In the genomic region with DNA sequence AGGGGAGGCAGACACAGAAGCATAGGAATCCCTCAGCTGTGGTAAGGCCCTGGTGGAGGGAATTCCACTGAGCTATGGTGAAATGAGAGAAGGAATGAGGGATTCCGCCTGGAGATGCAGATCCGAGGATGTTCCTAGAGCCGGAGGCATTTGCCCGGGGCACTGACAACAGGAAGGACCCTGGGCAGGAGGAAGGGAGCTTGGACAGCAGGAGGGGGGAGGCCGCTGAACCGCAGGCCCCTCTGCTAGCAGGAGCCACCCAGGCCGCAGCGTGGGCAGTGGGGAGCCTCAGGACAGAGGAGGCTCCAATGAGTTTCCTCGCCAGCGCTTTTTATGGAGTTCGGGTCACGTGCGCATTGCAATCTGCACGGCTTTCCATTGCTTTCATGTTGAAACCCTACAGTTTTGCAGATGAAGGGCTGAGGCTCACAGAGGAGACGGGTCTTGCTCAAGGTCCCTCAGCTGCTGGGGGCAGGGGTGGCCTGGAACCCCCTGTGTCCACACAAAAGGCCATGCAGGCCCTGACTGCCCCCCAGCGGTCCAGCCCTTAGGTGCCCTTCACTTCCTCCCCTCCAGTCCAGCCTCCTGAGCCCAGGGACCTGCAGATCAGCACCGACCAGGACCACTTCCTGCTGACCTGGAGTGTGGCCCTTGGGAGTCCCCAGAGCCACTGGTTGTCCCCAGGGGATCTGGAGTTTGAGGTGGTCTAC, we compare ENCODE assay signal across 1 cellular context.
TF ChIP-seq lines count a peak whose summit lies in the region.

No MANE protein-coding gene starts in this region.

TF ChIP-seq in K562, 482 proteins besides CTCF, POLR2A, EP300 and RAD21:
- TF ChIP-seq WHSC1 (IDR thresholded peaks at IDR 0.05; ENCODE audit: low read length): no peak
- TF ChIP-seq SPI1 (IDR thresholded peaks at IDR 0.05; ENCODE audit: borderline replicate concordance, low read depth, low read length): peak; percentile 34; the same call in 1 of the 2 replicates
- peak; percentile 42; the same call in 1 of the 2 replicates for TF ChIP-seq USF2 (CRISPR knock-in tag; IDR thresholded peaks at IDR 0.05)
- TF ChIP-seq FUS (optimal IDR thresholded peaks at IDR 0.05; ENCODE audit: low read depth, low read length): no peak
TF ChIP-seq in K562: peak in this region for 2.
